Comparison of ENCODE assay signal across 6 cellular contexts in genomic region chr16:68577352-68577853, GRCh38.
"Had no signal": no experiment of that assay in that cellular context is flagged by ENCODE, and none has a peak within 500 bp of the region (broad histone marks: within the 10 kb centered on the region; RNA-seq: fewer than 3 reads in every experiment).

No MANE protein-coding gene starts in this region.

- H3K4me1 Mint-ChIP-seq: GM23338, H9, IgD-negative memory B cell had no signal

- DNase-seq: HCEC 1CT, HFFc6, KBM-7 had no signal

- H3K27ac Mint-ChIP-seq: GM23338, H9, HFFc6, IgD-negative memory B cell had no signal

- H3K4me3 ChIP-seq: GM23338 had no signal

- H3K4me3 Mint-ChIP-seq: GM23338, H9, HFFc6, IgD-negative memory B cell had no signal

- ATAC-seq: GM23338 had no signal
